35 cellular contexts compared by ENCODE assay signal in genomic region chr1:11443043-11443442, GRCh38. TPM values are rescaled to one million over a fixed set of nuclear protein-coding genes. Genes with fewer than 3 reads are reported as not detected.
DNase-seq lines count a peak whose midpoint lies in the region; ATAC-seq and TF ChIP-seq lines count a peak whose summit lies in the region.
"Had no signal": no experiment of that assay in that cellular context is flagged by ENCODE, and none has a peak within 500 bp of the region (broad histone marks: within the 10 kb centered on the region; RNA-seq: fewer than 3 reads in every experiment).

No MANE protein-coding gene starts in this region.

- H3K27me3 Mint-ChIP-seq in activated naive CD4-positive, alpha-beta T cell treated with anti-CD3 and anti-CD28 coated beads, Interleukin-2, amount 50 U/mL, for 24 hours, result no peaks in the 10 kb centered on the region
- H3K27me3 Mint-ChIP-seq in brain (peaks cover 5% of the 10 kb centered on the region), neural progenitor cell (ENCODE audit: insufficient read depth, low read depth) (peaks cover 7% of the 10 kb centered on the region)
- H3K27me3 Mint-ChIP-seq: CD4-positive, alpha-beta T cell had no signal

- no peaks in the 10 kb centered on the region for H3K27me3 ChIP-seq in neural progenitor cell
- H3K27me3 ChIP-seq: BE2C; BLaER1; BLaER1 treated with 17β-estradiol and CSF1 and Interleukin-3, amounts not matched to agents 10 nM and 100 nM had no signal

- H2AFZ ChIP-seq in neural progenitor cell (replicated peaks), result no peak overlapping the region

- TF ChIP-seq CTCF in HEK293 (tag by site-specific recombination; IDR thresholded peaks at IDR 0.05) (no peak), brain (conservative IDR thresholded peaks at IDR 0.05) (no peak), neural progenitor cell (IDR thresholded peaks at IDR 0.05) (no peak)

- DNase-seq in activated naive CD4-positive, alpha-beta T cell treated with Interleukin-2 at 50 U/mL for 16 hours, result no peak
- no peak for DNase-seq in neural progenitor cell (ENCODE audit: low spot score)
- DNase-seq: 8988T; ACHN; AML-193; BE2C; C1 segment of cervical spinal cord; Caco-2; Calu3; CD4-positive, alpha-beta memory T cell; CD4-positive, alpha-beta T cell; CD4-positive, CD25-positive, alpha-beta regulatory T cell; CD8-positive, alpha-beta memory T cell; CD8-positive, alpha-beta T cell; COR-L47; DMS 273 treated with DMSO at 0.1 percent for 48 hours; DMS153; DMS53; DMS79; DMS79 treated with DMSO at 0.1 percent for 48 hours; DND-41; EL had no signal

- H3K4me2 ChIP-seq in neural progenitor cell, result no peak overlapping the region
- H3K4me2 ChIP-seq: A549, BLaER1 had no signal

- CTCF ChIA-PET in HEK293 (lab: Yijun Ruan, JAX), result no interaction called here

- H3K4me3 Mint-ChIP-seq in activated naive CD4-positive, alpha-beta T cell treated with anti-CD3 and anti-CD28 coated beads, Interleukin-2, amount 50 U/mL, for 24 hours, result no peak overlapping the region
- H3K4me3 Mint-ChIP-seq in brain (no peak overlapping the region), neural progenitor cell (no peak overlapping the region)
- H3K4me3 Mint-ChIP-seq: B cell; CD14-positive monocyte; CD4-positive, alpha-beta T cell; CD4-positive, CD25-positive, alpha-beta regulatory T cell; CD8-positive, alpha-beta memory T cell; CD8-positive, alpha-beta T cell had no signal

- peak overlapping the region; percentile 13 for H3K27ac Mint-ChIP-seq in activated naive CD4-positive, alpha-beta T cell treated with anti-CD3 and anti-CD28 coated beads, Interleukin-2, amount 50 U/mL, for 24 hours
- peak overlapping the region in 3 of 5 experiments; percentile 46 to 68 (median 48) for H3K27ac Mint-ChIP-seq in brain
- peak overlapping the region; percentile 73 for H3K27ac Mint-ChIP-seq in neural progenitor cell
- H3K27ac Mint-ChIP-seq: B cell; CD14-positive monocyte; CD4-positive, alpha-beta memory T cell; CD4-positive, alpha-beta T cell; CD4-positive, CD25-positive, alpha-beta regulatory T cell; CD8-positive, alpha-beta T cell had no signal

- H3K9me3 Mint-ChIP-seq in activated naive CD4-positive, alpha-beta T cell treated with anti-CD3 and anti-CD28 coated beads, Interleukin-2, amount 50 U/mL, for 24 hours, result no peaks in the 10 kb centered on the region
- H3K9me3 Mint-ChIP-seq in brain, result peaks cover 0 to 3% (median 0%) of the 10 kb centered on the region in 5 experiments
- no peaks in the 10 kb centered on the region for H3K9me3 Mint-ChIP-seq in neural progenitor cell
- H3K9me3 Mint-ChIP-seq: CD14-positive monocyte; CD4-positive, alpha-beta memory T cell; CD4-positive, alpha-beta T cell; CD8-positive, alpha-beta T cell had no signal

- H3K27ac ChIP-seq in HEK293 (ENCODE audit: extremely low read depth, low read depth, low read length), result no peak overlapping the region
- H3K27ac ChIP-seq in neural progenitor cell, result no peak overlapping the region
- H3K27ac ChIP-seq: 22Rv1; A549; BLaER1; BLaER1 treated with 17β-estradiol and CSF1 and Interleukin-3, amounts not matched to agents 10 nM and 100 nM; C4-2B had no signal

- H3K36me3 Mint-ChIP-seq in activated naive CD4-positive, alpha-beta T cell treated with anti-CD3 and anti-CD28 coated beads, Interleukin-2, amount 50 U/mL, for 24 hours, result no peaks in the 10 kb centered on the region
- H3K36me3 Mint-ChIP-seq in brain (no peaks in the 10 kb centered on the region), neural progenitor cell (no peaks in the 10 kb centered on the region)
- H3K36me3 Mint-ChIP-seq: CD14-positive monocyte; CD4-positive, alpha-beta memory T cell; CD4-positive, CD25-positive, alpha-beta regulatory T cell; CD8-positive, alpha-beta memory T cell; CD8-positive, alpha-beta T cell had no signal

- no peaks in the 10 kb centered on the region for H3F3A ChIP-seq in neural progenitor cell (ENCODE audit: low read depth)

- H3K9me3 ChIP-seq in HEK293 (ENCODE audit: control insufficient read depth, insufficient read depth, low read depth, low read length) (no peaks in the 10 kb centered on the region), neural progenitor cell (ENCODE audit: low read depth) (no peaks in the 10 kb centered on the region)
- H3K9me3 ChIP-seq: A549; BE2C; BLaER1; BLaER1 treated with 17β-estradiol and CSF1 and Interleukin-3, amounts not matched to agents 10 nM and 100 nM; Caco-2 had no signal

- H3K4me1 ChIP-seq in HEK293 (ENCODE audit: control insufficient read depth, insufficient read depth, low read length), result no peaks in the 10 kb centered on the region
- no peaks in the 10 kb centered on the region for H3K4me1 ChIP-seq in neural progenitor cell
- H3K4me1 ChIP-seq: A549, BE2C, BLaER1, Caco-2 had no signal

- POLR2A ChIA-PET in HEK293 (lab: Yijun Ruan, JAX), result no interaction called here

- peaks cover 3% of the 10 kb centered on the region for H3K4me1 Mint-ChIP-seq in activated naive CD4-positive, alpha-beta T cell treated with anti-CD3 and anti-CD28 coated beads, Interleukin-2, amount 50 U/mL, for 24 hours
- H3K4me1 Mint-ChIP-seq in brain (peaks cover 76% of the 10 kb centered on the region), neural progenitor cell (peaks cover 38% of the 10 kb centered on the region)
- H3K4me1 Mint-ChIP-seq: B cell; CD14-positive monocyte; CD8-positive, alpha-beta memory T cell had no signal

- no peak overlapping the region for H3K9ac ChIP-seq in neural progenitor cell
- H3K9ac ChIP-seq: BLaER1; BLaER1 treated with 17β-estradiol and CSF1 and Interleukin-3, amounts not matched to agents 10 nM and 100 nM had no signal

- H3K36me3 ChIP-seq in HEK293 (ENCODE audit: control insufficient read depth in 2 of 2, insufficient read depth in 1 of 2, low read length in 2 of 2) (no peaks in the 10 kb centered on the region), neural progenitor cell (no peaks in the 10 kb centered on the region)
- H3K36me3 ChIP-seq: BE2C; BLaER1; BLaER1 treated with 17β-estradiol and CSF1 and Interleukin-3, amounts not matched to agents 10 nM and 100 nM had no signal

- H4K20me1 ChIP-seq in neural progenitor cell (ENCODE audit: low read depth), result no peaks in the 10 kb centered on the region
- H4K20me1 ChIP-seq: BLaER1 had no signal

- ATAC-seq in GM21723 (IDR thresholded peaks at IDR 0.05; ENCODE audit: unreplicated experiment), result no peak
- no peak for ATAC-seq in HG02981 (IDR thresholded peaks at IDR 0.05; ENCODE audit: unreplicated experiment)
- ATAC-seq in GM18520 (IDR thresholded peaks at IDR 0.05; ENCODE audit: unreplicated experiment), result no peak
- ATAC-seq: A549; CD8-positive, alpha-beta T cell had no signal

- H3K4me3 ChIP-seq in HEK293 (ENCODE audit: low read depth, low read length), result no peak overlapping the region
- H3K4me3 ChIP-seq in neural progenitor cell, result no peak overlapping the region
- H3K4me3 ChIP-seq: A549; BLaER1; BLaER1 treated with 17β-estradiol and CSF1 and Interleukin-3, amounts not matched to agents 10 nM and 100 nM had no signal

- H3K79me2 ChIP-seq in neural progenitor cell (ENCODE audit: low read depth), result no peaks in the 10 kb centered on the region

TF ChIP-seq in HEK293, 187 proteins besides CTCF, POLR2A, EP300 and RAD21:
- TF ChIP-seq EGR2 (tag by site-specific recombination; IDR thresholded peaks at IDR 0.05; ENCODE audit: low read depth), result peak; percentile 98
- no peak for TF ChIP-seq ZNF768 (tag by site-specific recombination; IDR thresholded peaks at IDR 0.05)
- peak; percentile 95 for TF ChIP-seq ZFHX2 (tag by site-specific recombination; conservative IDR thresholded peaks at IDR 0.05)

RNA-seq across cellular contexts. Expression of gene DISP3, which starts 35.9 kb away (rescaled TPM):
- polyA plus RNA-seq in brain (ENCODE audit: insufficient read depth, low read depth, low replicate concordance), result 12.0 TPM
- total RNA-seq in neural progenitor cell (ENCODE audit: low replicate concordance), result 2.0 and 3.4 TPM in 2 replicates
- polyA plus RNA-seq: CD14-positive monocyte had no signal

Comparison
In these comparisons a context has a peak if more than half of its experiments do, and no peak if none do; other contexts are left out.
1. H3K27ac Mint-ChIP-seq: peak in every context shown above with its lines; median percentile 73 in neural progenitor cell; 48 in brain; 13 in activated naive CD4-positive, alpha-beta T cell treated with anti-CD3 and anti-CD28 coated beads, Interleukin-2, amount 50 U/mL, for 24 hours.